ENCODE assay signal across 8 cellular contexts in genomic region chr1:201955750-201956143, GRCh38. TPM values are rescaled to one million over a fixed set of nuclear protein-coding genes. Genes with fewer than 3 reads are reported as not detected.
DNase-seq lines count a peak whose midpoint lies in the region; ATAC-seq and TF ChIP-seq lines count a peak whose summit lies in the region.

No MANE protein-coding gene starts in this region.

- H3K4me1 Mint-ChIP-seq in CD8-positive, alpha-beta T cell (ENCODE audit: low read depth) = peaks cover 31% of the 10 kb centered on the region
- H3K4me1 Mint-ChIP-seq in central memory CD8-positive, alpha-beta T cell = peaks cover 15% of the 10 kb centered on the region
- H3K4me1 Mint-ChIP-seq in natural killer cell = peaks cover 14 to 22% of the 10 kb centered on the region in 2 donors

- H3K36me3 ChIP-seq in CD8-positive, alpha-beta T cell (ENCODE audit: insufficient read depth, low read length) = peaks cover 10% of the 10 kb centered on the region

- H3K27me3 Mint-ChIP-seq in CD8-positive, alpha-beta T cell (ENCODE audit: low read depth) = no peaks in the 10 kb centered on the region
- no peaks in the 10 kb centered on the region for H3K27me3 Mint-ChIP-seq in central memory CD8-positive, alpha-beta T cell
- no peaks in the 10 kb centered on the region for H3K27me3 Mint-ChIP-seq in natural killer cell (ENCODE audit: low read depth in 2 of 2)

- TF ChIP-seq CTCF in CD8-positive, alpha-beta T cell (IDR thresholded peaks at IDR 0.05) = no peak
- no peak for TF ChIP-seq CTCF in natural killer cell (IDR thresholded peaks at IDR 0.05)

- intact Hi-C loops in CD8-positive, alpha-beta T cell (cut with DNase I, micrococcal nuclease) = loop anchor here (1.0 to 10.0 kb wide), 6 partner anchors 27 to 1049 kb away; partner anchors contain the start of genes IPO9 (in 2 of the 2), PPP1R12B (in 2 of the 2), RNPEP (in 2 of the 2) and TMEM183A (in 1 of the 2)
- intact Hi-C loops in natural killer cell (cut with micrococcal nuclease) = loop anchor here (5.0 to 10.0 kb wide), 3 partner anchors 128 to 859 kb away; partner anchors contain the start of genes IPO9, PCAT6, PPP1R12B and UBE2T

- ATAC-seq in CD8-positive, alpha-beta T cell = no peak
- ATAC-seq in central memory CD8-positive, alpha-beta T cell (replicated peaks; ENCODE audit: extremely low read depth, poor library complexity, severe bottlenecking) = no peak
- ATAC-seq in natural killer cell = no peak
- ATAC-seq in GM19351 (IDR thresholded peaks at IDR 0.05; ENCODE audit: unreplicated experiment) = no peak

- peak overlapping the region; percentile 98 for H3K4me3 ChIP-seq in CD8-positive, alpha-beta T cell (ENCODE audit: low read depth, low read length)
- peak overlapping the region; percentile 89 for H3K4me3 ChIP-seq in Jurkat, Clone E6-1 (ENCODE audit: low read length)

- H3K27ac Mint-ChIP-seq in CD8-positive, alpha-beta T cell = peak overlapping the region; percentile 96
- peak overlapping the region; percentile 100 for H3K27ac Mint-ChIP-seq in central memory CD8-positive, alpha-beta T cell (ENCODE audit: low read depth)
- peak overlapping the region; percentile 89 to 93 for H3K27ac Mint-ChIP-seq in natural killer cell

- CTCF ChIA-PET in CD8-positive, alpha-beta T cell (lab: Charles Lee) = interaction anchor here (1.0 to 1.2 kb wide), 3 partner anchors 11 to 59 kb away, joined by 3 read pairs; no protein-coding TSS in a partner anchor

- peak overlapping the region; percentile 98 for H3K4me3 Mint-ChIP-seq in CD8-positive, alpha-beta T cell
- H3K4me3 Mint-ChIP-seq in central memory CD8-positive, alpha-beta T cell = peak overlapping the region; percentile 88
- peak overlapping the region; percentile 85 for H3K4me3 Mint-ChIP-seq in natural killer cell

- peak overlapping the region; percentile 86 for H3K27ac ChIP-seq in CD8-positive, alpha-beta T cell (ENCODE audit: low read depth, low read length)

- DNase-seq in CD8-positive, alpha-beta T cell = no peak
- peak; percentile 8 for DNase-seq in Jurkat, Clone E6-1 (ENCODE audit: low read depth, low spot score)
- no peak for DNase-seq in central memory CD8-positive, alpha-beta T cell (ENCODE audit: low spot score in 2 of 2)
- DNase-seq in natural killer cell (no peak), DMS153 treated with DMSO at 0.1 percent for 48 hours (lab: John Stamatoyannopoulos, UW; ENCODE audit: unreplicated experiment) (no peak), pons (ENCODE audit: low spot score) (no peak), NCI-H1694 (lab: John Stamatoyannopoulos, UW) (no peak)

- POLR2A ChIA-PET in CD8-positive, alpha-beta T cell (lab: Charles Lee) = no interaction called here

- peaks cover 37% of the 10 kb centered on the region for H3K36me3 Mint-ChIP-seq in CD8-positive, alpha-beta T cell
- peaks cover 44% of the 10 kb centered on the region for H3K36me3 Mint-ChIP-seq in central memory CD8-positive, alpha-beta T cell (ENCODE audit: insufficient read depth)
- H3K36me3 Mint-ChIP-seq in natural killer cell = no peaks in the 10 kb centered on the region

- peaks cover 13% of the 10 kb centered on the region for H3K4me1 ChIP-seq in CD8-positive, alpha-beta T cell (ENCODE audit: insufficient read depth, low read length)

- H3K9me3 ChIP-seq in CD8-positive, alpha-beta T cell (ENCODE audit: low read length) = no peaks in the 10 kb centered on the region

- no peaks in the 10 kb centered on the region for H3K27me3 ChIP-seq in CD8-positive, alpha-beta T cell (ENCODE audit: insufficient read depth, low read length)

- H3K9me3 Mint-ChIP-seq in CD8-positive, alpha-beta T cell = no peaks in the 10 kb centered on the region
- H3K9me3 Mint-ChIP-seq in central memory CD8-positive, alpha-beta T cell = no peaks in the 10 kb centered on the region
- H3K9me3 Mint-ChIP-seq in natural killer cell = no peaks in the 10 kb centered on the region

RNA-seq across cellular contexts. Expression of gene TIMM17A, which starts 0.4 kb away (rescaled TPM):
- 10 to 100 TPM; 58.0 to 66.6 TPM for total RNA-seq in CD8-positive, alpha-beta T cell
- polyA plus RNA-seq in Jurkat, Clone E6-1 (2012; ENCODE audit: insufficient read depth, insufficient read length) = 97.1 TPM
- total RNA-seq in natural killer cell = 10 to 100 TPM; 48.7 to 53.9 (median 51.8) TPM

RNA-seq across cellular contexts. Expression of gene LMOD1, which starts 9.4 kb away (rescaled TPM):
- total RNA-seq in CD8-positive, alpha-beta T cell = not detected
- not detected for polyA plus RNA-seq in Jurkat, Clone E6-1 (2012; ENCODE audit: insufficient read depth, insufficient read length)
- total RNA-seq in natural killer cell = not detected

RNA-seq across cellular contexts. Expression of gene RNPEP, which starts 26.7 kb away (rescaled TPM):
- 10 to 100 TPM; 16.8 to 21.1 TPM for total RNA-seq in CD8-positive, alpha-beta T cell
- 54.0 TPM for polyA plus RNA-seq in Jurkat, Clone E6-1 (2012; ENCODE audit: insufficient read depth, insufficient read length)
- 10 to 100 TPM; 46.1 to 50.2 (median 47.9) TPM for total RNA-seq in natural killer cell

RNA-seq across cellular contexts. Expression of gene ELF3, which starts 54.6 kb away (rescaled TPM):
- total RNA-seq in CD8-positive, alpha-beta T cell = 1 to 10 TPM; 1.1 to 1.5 TPM
- not detected for polyA plus RNA-seq in Jurkat, Clone E6-1 (2012; ENCODE audit: insufficient read depth, insufficient read length)
- 1 to 10 TPM; 1.0 to 3.0 (median 2.0) TPM for total RNA-seq in natural killer cell
